13 cellular contexts compared by ENCODE assay signal in genomic region chr1:39755965-39756659, GRCh38. TPM values are rescaled to one million over a fixed set of nuclear protein-coding genes. Genes with fewer than 3 reads are reported as not detected.
DNase-seq lines count a peak whose midpoint lies in the region; ATAC-seq and TF ChIP-seq lines count a peak whose summit lies in the region.
"Had no signal": no experiment of that assay in that cellular context is flagged by ENCODE, and none has a peak within 500 bp of the region (broad histone marks: within the 10 kb centered on the region; RNA-seq: fewer than 3 reads in every experiment).

No MANE protein-coding gene starts in this region.

- peaks cover 10% of the 10 kb centered on the region for H3K36me3 Mint-ChIP-seq in type B pancreatic cell

- ATAC-seq in HG03460 (IDR thresholded peaks at IDR 0.05; ENCODE audit: unreplicated experiment), result no peak

- H3K27ac Mint-ChIP-seq in type B pancreatic cell, result no peak overlapping the region
- H3K27ac Mint-ChIP-seq: HFFc6 had no signal

- DNase-seq in NCI-H1694 (lab: John Stamatoyannopoulos, UW) (peak; percentile 99), NCI-H510A (lab: John Stamatoyannopoulos, UW) (peak; percentile 99), dermis microvascular lymphatic vessel endothelial cell (ENCODE audit: low read depth in 2 of 2) (peak; percentile 40 to 60), posterior vena cava (ENCODE audit: low spot score) (peak; percentile 82), type B pancreatic cell (ENCODE audit: extremely low spot score, unreplicated experiment) (no peak), cortex of kidney (lab: John Stamatoyannopoulos, UW) (no peak)
- DNase-seq: BE2C; CD4-positive, alpha-beta memory T cell; HFFc6; Karpas-422; NCI-H2029 treated with DMSO at 0.1 percent for 48 hours; NCI-H226 had no signal

- no peak overlapping the region for H3K4me3 Mint-ChIP-seq in type B pancreatic cell
- H3K4me3 Mint-ChIP-seq: CD4-positive, alpha-beta memory T cell; HFFc6 had no signal

- no peaks in the 10 kb centered on the region for H3K4me1 Mint-ChIP-seq in type B pancreatic cell (ENCODE audit: unreplicated experiment)

- H3K27me3 Mint-ChIP-seq in type B pancreatic cell, result no peaks in the 10 kb centered on the region
- H3K27me3 Mint-ChIP-seq: CD4-positive, alpha-beta memory T cell had no signal

- TF ChIP-seq CTCF in type B pancreatic cell (conservative IDR thresholded peaks at IDR 0.05), result no peak

- intact Hi-C loops in posterior vena cava (cut with DNase I), result no loop called here

- no peaks in the 10 kb centered on the region for H3K9me3 Mint-ChIP-seq in type B pancreatic cell
- H3K9me3 Mint-ChIP-seq: CD4-positive, alpha-beta memory T cell; HFFc6 had no signal

RNA-seq across cellular contexts. Expression of gene OXCT2, which starts 15.0 kb away (rescaled TPM):
- total RNA-seq in dermis microvascular lymphatic vessel endothelial cell, result 3.6 and 5.9 TPM in 2 replicates
- 1 to 10 TPM; 1.2 to 2.0 TPM for total RNA-seq in posterior vena cava
- 0.21 and 0.65 TPM in 2 replicates for total RNA-seq in type B pancreatic cell (ENCODE audit: low replicate concordance)

RNA-seq across cellular contexts. Expression of gene PPIE, which starts 17.4 kb away (rescaled TPM):
- 37.7 and 44.0 TPM in 2 replicates for total RNA-seq in dermis microvascular lymphatic vessel endothelial cell
- total RNA-seq in posterior vena cava, result 10 to 100 TPM; 29.0 to 45.9 TPM
- total RNA-seq in type B pancreatic cell (ENCODE audit: low replicate concordance), result 50.0 and 51.7 TPM in 2 replicates

RNA-seq across cellular contexts. Expression of gene BMP8B, which starts 32.6 kb away (rescaled TPM):
- total RNA-seq in dermis microvascular lymphatic vessel endothelial cell, result 0.13 and 0.39 TPM in 2 replicates
- total RNA-seq in posterior vena cava, result under 1 TPM; 0.24 to 0.69 TPM
- 1.5 and 2.4 TPM in 2 replicates for total RNA-seq in type B pancreatic cell (ENCODE audit: low replicate concordance)
- total RNA-seq: HFFc6 had no signal

Comparison
In these comparisons a context has a peak if more than half of its experiments do, and no peak if none do; other contexts are left out.
1. DNase-seq: peak in NCI-H1694 (single experiment), NCI-H510A (single experiment), dermis microvascular lymphatic vessel endothelial cell (2 of 2) and posterior vena cava (single experiment); none in type B pancreatic cell (single experiment) and cortex of kidney (single experiment).